15 cellular contexts compared by ENCODE assay signal in genomic region chr4:85713005-85713404, GRCh38.
DNase-seq lines count a peak whose midpoint lies in the region; ATAC-seq and TF ChIP-seq lines count a peak whose summit lies in the region.
"Had no signal": no experiment of that assay in that cellular context is flagged by ENCODE, and none has a peak within 500 bp of the region (broad histone marks: within the 10 kb centered on the region; RNA-seq: fewer than 3 reads in every experiment).

No MANE protein-coding gene starts in this region.

- CTCF ChIA-PET in MCF 10A (lab: Yijun Ruan, JAX) = no interaction called here

- BruUV-seq in MCF 10A (replicated peaks; lab: Mats Ljungman, UMichigan) = no TSS peak

- no peak overlapping the region for H3K9ac ChIP-seq in OCI-LY1 (ENCODE audit: low read length)

- H3K9me2 ChIP-seq in OCI-LY1 (ENCODE audit: low read depth, low read length) = no peaks in the 10 kb centered on the region

- 91% methylated on average over 5 of the region's 5 CpGs for WGBS in prostate gland

- peaks cover 39% of the 10 kb centered on the region for H3K79me2 ChIP-seq in OCI-LY1 (ENCODE audit: insufficient read depth, low read length)

- no peaks in the 10 kb centered on the region for H4K20me1 ChIP-seq in OCI-LY1 (ENCODE audit: insufficient read depth, low read length)

- H3K9me3 ChIP-seq in OCI-LY1 (ENCODE audit: low read length) = no peaks in the 10 kb centered on the region; the same call in 1 of the 2 replicates
- no peaks in the 10 kb centered on the region for H3K9me3 ChIP-seq in prostate gland
- H3K9me3 ChIP-seq: Caco-2 had no signal

- H3K27ac Mint-ChIP-seq in memory B cell = peak overlapping the region; percentile 16
- H3K27ac Mint-ChIP-seq in stimulated activated naive B cell treated with anti-CD40 and anti-IgM and Interleukin-4, amounts not matched to agents 10 μg/mL and 1 μg/mL and 100 μg/mL, for 72 hours = peak overlapping the region; percentile 60
- H3K27ac Mint-ChIP-seq in MCF 10A (ENCODE audit: low read depth, unreplicated experiment) = no peak overlapping the region
- H3K27ac Mint-ChIP-seq: CD4-positive, alpha-beta T cell; H9 had no signal

- no peak for TF ChIP-seq CTCF in OCI-LY1 (IDR thresholded peaks at IDR 0.05; ENCODE audit: low read length)
- TF ChIP-seq CTCF in prostate gland (IDR thresholded peaks at IDR 0.05) = no peak
- no peak for TF ChIP-seq CTCF in MCF 10A (IDR thresholded peaks at IDR 0.05; ENCODE audit: unreplicated experiment)

- DNase-seq in memory B cell (ENCODE audit: low spot score in 2 of 2) (no peak), prostate gland (ENCODE audit: low spot score) (no peak), MCF 10A (ENCODE audit: unreplicated experiment) (no peak)
- DNase-seq in stimulated activated naive B cell treated with anti-CD40 and anti-IgM and Interleukin-4, amounts not matched to agents 10 μg/mL and 1 μg/mL and 100 μg/mL, for 72 hours = no peak
- DNase-seq: ACHN; Caco-2; CD4-positive, alpha-beta T cell; GDM1; H9 had no signal

- peaks cover 63% of the 10 kb centered on the region for H3K4me1 ChIP-seq in OCI-LY1 (ENCODE audit: insufficient read depth, low read length, severe bottlenecking)
- H3K4me1 ChIP-seq in prostate gland (replicated peaks) = no peaks in the 10 kb centered on the region
- H3K4me1 ChIP-seq: Caco-2 had no signal

- H3K4me3 ChIP-seq in OCI-LY1 (ENCODE audit: low read depth, low read length, poor library complexity, severe bottlenecking) (no peak overlapping the region), prostate gland (no peak overlapping the region)
- H3K4me3 ChIP-seq: K562 had no signal

- H2AFZ ChIP-seq in OCI-LY1 (ENCODE audit: low read length) = no peak overlapping the region

- peaks cover 16% of the 10 kb centered on the region for H3K36me3 Mint-ChIP-seq in memory B cell
- peaks cover 4 to 26% of the 10 kb centered on the region in 2 donors for H3K36me3 Mint-ChIP-seq in stimulated activated naive B cell treated with anti-CD40 and anti-IgM and Interleukin-4, amounts not matched to agents 10 μg/mL and 1 μg/mL and 100 μg/mL, for 72 hours
- no peaks in the 10 kb centered on the region for H3K36me3 Mint-ChIP-seq in MCF 10A (ENCODE audit: insufficient read depth, unreplicated experiment)

- POLR2A ChIA-PET in MCF 10A (lab: Yijun Ruan, JAX) = no interaction called here

- no peaks in the 10 kb centered on the region for H3F3A ChIP-seq in OCI-LY1 (ENCODE audit: insufficient read depth, low read length)

- no peak overlapping the region for H3K4me3 Mint-ChIP-seq in memory B cell
- no peak overlapping the region for H3K4me3 Mint-ChIP-seq in stimulated activated naive B cell treated with anti-CD40 and anti-IgM and Interleukin-4, amounts not matched to agents 10 μg/mL and 1 μg/mL and 100 μg/mL, for 72 hours
- no peak overlapping the region for H3K4me3 Mint-ChIP-seq in MCF 10A (ENCODE audit: unreplicated experiment)
- H3K4me3 Mint-ChIP-seq: CD4-positive, alpha-beta T cell; H9 had no signal

- H3K4me2 ChIP-seq in OCI-LY1 (ENCODE audit: low read length) = no peak overlapping the region

- no peaks in the 10 kb centered on the region for H3K9me3 Mint-ChIP-seq in memory B cell
- peaks cover 2 to 8% of the 10 kb centered on the region in 2 donors for H3K9me3 Mint-ChIP-seq in stimulated activated naive B cell treated with anti-CD40 and anti-IgM and Interleukin-4, amounts not matched to agents 10 μg/mL and 1 μg/mL and 100 μg/mL, for 72 hours
- no peaks in the 10 kb centered on the region for H3K9me3 Mint-ChIP-seq in MCF 10A (ENCODE audit: unreplicated experiment)
- H3K9me3 Mint-ChIP-seq: CD4-positive, alpha-beta T cell; H9 had no signal

- peak overlapping the region; percentile 67 for H3K27ac ChIP-seq in OCI-LY1 (ENCODE audit: low read depth, low read length, poor library complexity, severe bottlenecking)
- H3K27ac ChIP-seq in prostate gland = no peak overlapping the region
- H3K27ac ChIP-seq: C4-2B had no signal

- no peak for TF ChIP-seq POLR2A in prostate gland (IDR thresholded peaks at IDR 0.05)

- ATAC-seq in GM19438 (IDR thresholded peaks at IDR 0.05; ENCODE audit: low read depth, unreplicated experiment) (peak; percentile 54), memory B cell (ENCODE audit: low read depth) (peak; percentile 70), GM21529 (IDR thresholded peaks at IDR 0.05; ENCODE audit: unreplicated experiment) (no peak), HG03280 (IDR thresholded peaks at IDR 0.05; ENCODE audit: unreplicated experiment) (no peak)
- ATAC-seq in stimulated activated naive B cell treated with anti-CD40 and anti-IgM and Interleukin-4, amounts not matched to agents 10 μg/mL and 1 μg/mL and 100 μg/mL, for 72 hours (replicated peaks) = peak in 1 of 2 donors; percentile 58
- ATAC-seq: K562 had no signal

- H3K27me3 ChIP-seq in OCI-LY1 (ENCODE audit: insufficient read depth, low read length) = no peaks in the 10 kb centered on the region
- H3K27me3 ChIP-seq in prostate gland (replicated peaks; ENCODE audit: insufficient read depth) = no peaks in the 10 kb centered on the region

- H3K36me3 ChIP-seq in OCI-LY1 (ENCODE audit: insufficient read depth, low read length) (peaks cover 63% of the 10 kb centered on the region), prostate gland (no peaks in the 10 kb centered on the region)

- no peaks in the 10 kb centered on the region for H3K27me3 Mint-ChIP-seq in memory B cell
- H3K27me3 Mint-ChIP-seq in stimulated activated naive B cell treated with anti-CD40 and anti-IgM and Interleukin-4, amounts not matched to agents 10 μg/mL and 1 μg/mL and 100 μg/mL, for 72 hours = no peaks in the 10 kb centered on the region
- H3K27me3 Mint-ChIP-seq in MCF 10A (ENCODE audit: insufficient read depth, unreplicated experiment) = no peaks in the 10 kb centered on the region
- H3K27me3 Mint-ChIP-seq: CD4-positive, alpha-beta T cell had no signal

- H3K4me1 Mint-ChIP-seq in memory B cell (peaks cover 35% of the 10 kb centered on the region), MCF 10A (ENCODE audit: insufficient read depth, unreplicated experiment) (peaks cover 9% of the 10 kb centered on the region)
- H3K4me1 Mint-ChIP-seq in stimulated activated naive B cell treated with anti-CD40 and anti-IgM and Interleukin-4, amounts not matched to agents 10 μg/mL and 1 μg/mL and 100 μg/mL, for 72 hours = peaks cover 30 to 34% of the 10 kb centered on the region in 2 donors
- H3K4me1 Mint-ChIP-seq: H9 had no signal

- intact Hi-C loops in prostate gland (cut with DNase I) = no loop called here
- intact Hi-C loops in MCF 10A (cut with micrococcal nuclease) = no loop called here

Comparison
In these comparisons a context has a peak if more than half of its experiments do, and no peak if none do; other contexts are left out.
1. ATAC-seq: peak in GM19438 (single experiment) and memory B cell (single experiment); none in GM21529 (single experiment) and HG03280 (single experiment).